ENCODE assay signal across 2 cellular contexts in the genomic region with DNA sequence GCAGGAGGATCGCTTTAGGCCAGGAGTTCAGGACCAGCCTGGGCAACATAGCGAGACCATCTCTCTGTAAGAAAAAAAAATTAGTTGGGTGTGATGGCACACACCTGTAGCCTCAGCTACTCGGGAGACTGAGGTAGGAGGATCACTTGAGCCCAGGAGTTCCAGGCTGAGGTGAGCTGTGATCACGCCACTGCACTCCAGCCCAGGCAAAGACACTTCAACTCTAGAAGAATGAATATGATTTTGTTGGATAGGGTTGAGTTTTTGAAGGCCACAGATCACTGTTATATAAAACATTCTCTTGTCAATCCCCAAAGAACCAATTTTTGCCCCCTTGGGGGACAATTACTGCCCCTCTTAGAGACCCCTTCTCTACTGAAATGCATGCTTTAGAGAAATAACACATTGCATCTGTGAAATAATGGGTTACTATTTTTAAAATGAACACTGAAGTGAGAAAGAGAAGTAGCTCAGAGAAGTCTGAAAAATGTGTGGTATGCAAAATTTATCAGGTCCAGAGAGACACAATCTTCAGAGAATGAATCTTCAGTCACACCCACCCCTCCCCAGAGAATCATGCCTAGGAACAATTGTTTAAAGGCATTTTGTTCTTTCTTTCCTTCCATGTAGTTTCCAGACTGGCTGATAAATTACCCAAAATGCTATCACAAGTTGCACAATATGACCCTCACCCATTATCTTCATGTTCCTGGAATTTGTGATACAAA.
TF ChIP-seq lines count a peak whose summit lies in the region.

No MANE protein-coding gene starts in this region.

TF ChIP-seq in liver, 16 proteins besides CTCF, POLR2A, EP300 and RAD21:
- TF ChIP-seq EGR1 (IDR thresholded peaks at IDR 0.05; ENCODE audit: low read depth in 2 of 2) (no peak), FOXA2 (IDR thresholded peaks at IDR 0.05) (no peak), MAX (IDR thresholded peaks at IDR 0.05) (no peak), NR2F2 (IDR thresholded peaks at IDR 0.05) (no peak), YY1 (IDR thresholded peaks at IDR 0.05) (no peak), SP1 (IDR thresholded peaks at IDR 0.05) (peak; percentile 31), REST (IDR thresholded peaks at IDR 0.05) (no peak), FOXA1 (IDR thresholded peaks at IDR 0.05) (no peak), JUND (IDR thresholded peaks at IDR 0.05) (no peak), RXRA (IDR thresholded peaks at IDR 0.05) (peak; percentile 19 to 25), HNF4G (IDR thresholded peaks at IDR 0.05) (no peak), ZBTB33 (IDR thresholded peaks at IDR 0.05) (no peak), ATF3 (IDR thresholded peaks at IDR 0.05) (no peak), HNF4A (conservative IDR thresholded peaks at IDR 0.05) (peak; percentile 46 to 54), GABPA (IDR thresholded peaks at IDR 0.05 in 1 of 2, conservative IDR thresholded peaks at IDR 0.05 in 1 of 2) (no peak), TAF1 (conservative IDR thresholded peaks at IDR 0.05) (no peak)
TF ChIP-seq in liver: peak in this region for 3.

TF ChIP-seq in HepG2, 621 proteins besides CTCF, POLR2A, EP300 and RAD21:
- TF ChIP-seq AKAP8 (CRISPR knock-in tag; IDR thresholded peaks at IDR 0.05): no peak
- TF ChIP-seq ZNF790 (CRISPR knock-in tag; IDR thresholded peaks at IDR 0.05; ENCODE audit: borderline replicate concordance): no peak
- TF ChIP-seq ZNF605 (CRISPR knock-in tag; IDR thresholded peaks at IDR 0.05): no peak
- TF ChIP-seq NAIF1 (CRISPR knock-in tag; IDR thresholded peaks at IDR 0.05; ENCODE audit: borderline replicate concordance): no peak
- TF ChIP-seq NFKB2 (CRISPR knock-in tag; IDR thresholded peaks at IDR 0.05; ENCODE audit: borderline replicate concordance): no peak
- no peak for TF ChIP-seq ZNF75D (CRISPR knock-in tag; IDR thresholded peaks at IDR 0.05; ENCODE audit: borderline replicate concordance)
- no peak for TF ChIP-seq ZNF564 (CRISPR knock-in tag; IDR thresholded peaks at IDR 0.05)
TF ChIP-seq in HepG2: peak in this region for 0.
